Comparison of ENCODE assay signal across 1 cellular context in the genomic region with DNA sequence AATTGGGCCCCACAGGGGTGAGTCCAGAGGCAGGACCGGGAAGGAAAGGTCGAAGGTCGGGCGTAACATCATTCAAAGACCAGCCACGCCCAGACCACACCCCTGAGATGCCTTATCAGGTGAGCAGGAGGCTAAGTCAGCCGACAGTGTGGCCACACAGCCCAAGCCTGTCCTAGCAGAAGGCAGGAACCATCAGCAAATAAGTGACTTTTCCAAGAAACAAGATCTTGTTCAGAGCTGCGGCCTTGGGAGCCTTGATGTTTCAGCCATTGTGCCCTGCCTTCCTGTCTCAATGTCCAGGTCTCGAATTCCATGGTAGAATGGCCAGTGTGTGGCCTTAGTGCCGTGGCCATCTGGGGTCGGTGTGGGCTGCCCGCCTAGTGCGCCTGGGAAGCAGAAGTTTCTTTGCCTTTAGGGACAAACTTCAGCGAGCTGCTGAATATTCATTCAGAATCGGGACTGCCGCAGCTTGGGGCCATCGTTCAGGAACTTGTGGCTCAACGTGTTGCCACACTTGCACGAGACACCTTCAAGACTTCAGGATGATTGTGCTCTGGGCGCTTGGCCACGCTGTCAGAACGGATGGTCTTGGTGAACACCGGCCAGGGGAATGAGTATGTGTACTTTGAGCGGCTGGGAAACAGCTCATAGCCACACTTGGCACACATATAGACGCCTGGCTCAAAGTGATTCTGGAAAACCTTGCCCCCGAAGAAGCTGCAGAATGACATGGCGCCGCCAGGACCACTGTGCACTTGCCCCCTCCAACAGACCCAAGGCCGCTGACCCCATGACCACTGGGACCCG.
A peak's percentile ranks its signal among the peaks of the same experiment; 100 is the strongest.
TF ChIP-seq lines count a peak whose summit lies in the region.

No MANE protein-coding gene starts in this region.

TF ChIP-seq in K562, 482 proteins besides CTCF, POLR2A, EP300 and RAD21 (continued from another document and continues in another):
- TF ChIP-seq ZFP36 (IDR thresholded peaks at IDR 0.05; ENCODE audit: low read depth, low read length, partially characterized antibody), result no peak
- no peak for TF ChIP-seq HNRNPH1 (optimal IDR thresholded peaks at IDR 0.05; ENCODE audit: low read depth, low read length)
- peak; percentile 57; the same call in 1 of the 2 replicates for TF ChIP-seq LEF1 (IDR thresholded peaks at IDR 0.05)
- TF ChIP-seq RUNX1 (IDR thresholded peaks at IDR 0.05; ENCODE audit: low read depth), result no peak
- TF ChIP-seq HCFC1 (IDR thresholded peaks at IDR 0.05; ENCODE audit: low read depth, low read length), result no peak
- TF ChIP-seq, protein P1, sequence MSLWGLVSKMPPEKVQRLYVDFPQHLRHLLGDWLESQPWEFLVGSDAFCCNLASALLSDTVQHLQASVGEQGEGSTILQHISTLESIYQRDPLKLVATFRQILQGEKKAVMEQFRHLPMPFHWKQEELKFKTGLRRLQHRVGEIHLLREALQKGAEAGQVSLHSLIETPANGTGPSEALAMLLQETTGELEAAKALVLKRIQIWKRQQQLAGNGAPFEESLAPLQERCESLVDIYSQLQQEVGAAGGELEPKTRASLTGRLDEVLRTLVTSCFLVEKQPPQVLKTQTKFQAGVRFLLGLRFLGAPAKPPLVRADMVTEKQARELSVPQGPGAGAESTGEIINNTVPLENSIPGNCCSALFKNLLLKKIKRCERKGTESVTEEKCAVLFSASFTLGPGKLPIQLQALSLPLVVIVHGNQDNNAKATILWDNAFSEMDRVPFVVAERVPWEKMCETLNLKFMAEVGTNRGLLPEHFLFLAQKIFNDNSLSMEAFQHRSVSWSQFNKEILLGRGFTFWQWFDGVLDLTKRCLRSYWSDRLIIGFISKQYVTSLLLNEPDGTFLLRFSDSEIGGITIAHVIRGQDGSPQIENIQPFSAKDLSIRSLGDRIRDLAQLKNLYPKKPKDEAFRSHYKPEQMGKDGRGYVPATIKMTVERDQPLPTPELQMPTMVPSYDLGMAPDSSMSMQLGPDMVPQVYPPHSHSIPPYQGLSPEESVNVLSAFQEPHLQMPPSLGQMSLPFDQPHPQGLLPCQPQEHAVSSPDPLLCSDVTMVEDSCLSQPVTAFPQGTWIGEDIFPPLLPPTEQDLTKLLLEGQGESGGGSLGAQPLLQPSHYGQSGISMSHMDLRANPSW (CRISPR knock-in tag; IDR thresholded peaks at IDR 0.05), result peak; percentile 55; the same call in 1 of the 2 replicates
- TF ChIP-seq RCOR1 (IDR thresholded peaks at IDR 0.05; ENCODE audit: borderline replicate concordance in 1 of 2, low read depth in 2 of 2, low read length in 2 of 2), result peak in 1 of 2 experiments; percentile 74; a peak in 2 of 4 replicates
- TF ChIP-seq, protein P2, sequence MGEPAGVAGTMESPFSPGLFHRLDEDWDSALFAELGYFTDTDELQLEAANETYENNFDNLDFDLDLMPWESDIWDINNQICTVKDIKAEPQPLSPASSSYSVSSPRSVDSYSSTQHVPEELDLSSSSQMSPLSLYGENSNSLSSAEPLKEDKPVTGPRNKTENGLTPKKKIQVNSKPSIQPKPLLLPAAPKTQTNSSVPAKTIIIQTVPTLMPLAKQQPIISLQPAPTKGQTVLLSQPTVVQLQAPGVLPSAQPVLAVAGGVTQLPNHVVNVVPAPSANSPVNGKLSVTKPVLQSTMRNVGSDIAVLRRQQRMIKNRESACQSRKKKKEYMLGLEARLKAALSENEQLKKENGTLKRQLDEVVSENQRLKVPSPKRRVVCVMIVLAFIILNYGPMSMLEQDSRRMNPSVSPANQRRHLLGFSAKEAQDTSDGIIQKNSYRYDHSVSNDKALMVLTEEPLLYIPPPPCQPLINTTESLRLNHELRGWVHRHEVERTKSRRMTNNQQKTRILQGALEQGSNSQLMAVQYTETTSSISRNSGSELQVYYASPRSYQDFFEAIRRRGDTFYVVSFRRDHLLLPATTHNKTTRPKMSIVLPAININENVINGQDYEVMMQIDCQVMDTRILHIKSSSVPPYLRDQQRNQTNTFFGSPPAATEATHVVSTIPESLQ (CRISPR knock-in tag; IDR thresholded peaks at IDR 0.05), result no peak
- TF ChIP-seq, protein P3, sequence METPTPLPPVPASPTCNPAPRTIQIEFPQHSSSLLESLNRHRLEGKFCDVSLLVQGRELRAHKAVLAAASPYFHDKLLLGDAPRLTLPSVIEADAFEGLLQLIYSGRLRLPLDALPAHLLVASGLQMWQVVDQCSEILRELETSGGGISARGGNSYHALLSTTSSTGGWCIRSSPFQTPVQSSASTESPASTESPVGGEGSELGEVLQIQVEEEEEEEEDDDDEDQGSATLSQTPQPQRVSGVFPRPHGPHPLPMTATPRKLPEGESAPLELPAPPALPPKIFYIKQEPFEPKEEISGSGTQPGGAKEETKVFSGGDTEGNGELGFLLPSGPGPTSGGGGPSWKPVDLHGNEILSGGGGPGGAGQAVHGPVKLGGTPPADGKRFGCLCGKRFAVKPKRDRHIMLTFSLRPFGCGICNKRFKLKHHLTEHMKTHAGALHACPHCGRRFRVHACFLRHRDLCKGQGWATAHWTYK (CRISPR knock-in tag; IDR thresholded peaks at IDR 0.05), result no peak
- TF ChIP-seq, protein P4, sequence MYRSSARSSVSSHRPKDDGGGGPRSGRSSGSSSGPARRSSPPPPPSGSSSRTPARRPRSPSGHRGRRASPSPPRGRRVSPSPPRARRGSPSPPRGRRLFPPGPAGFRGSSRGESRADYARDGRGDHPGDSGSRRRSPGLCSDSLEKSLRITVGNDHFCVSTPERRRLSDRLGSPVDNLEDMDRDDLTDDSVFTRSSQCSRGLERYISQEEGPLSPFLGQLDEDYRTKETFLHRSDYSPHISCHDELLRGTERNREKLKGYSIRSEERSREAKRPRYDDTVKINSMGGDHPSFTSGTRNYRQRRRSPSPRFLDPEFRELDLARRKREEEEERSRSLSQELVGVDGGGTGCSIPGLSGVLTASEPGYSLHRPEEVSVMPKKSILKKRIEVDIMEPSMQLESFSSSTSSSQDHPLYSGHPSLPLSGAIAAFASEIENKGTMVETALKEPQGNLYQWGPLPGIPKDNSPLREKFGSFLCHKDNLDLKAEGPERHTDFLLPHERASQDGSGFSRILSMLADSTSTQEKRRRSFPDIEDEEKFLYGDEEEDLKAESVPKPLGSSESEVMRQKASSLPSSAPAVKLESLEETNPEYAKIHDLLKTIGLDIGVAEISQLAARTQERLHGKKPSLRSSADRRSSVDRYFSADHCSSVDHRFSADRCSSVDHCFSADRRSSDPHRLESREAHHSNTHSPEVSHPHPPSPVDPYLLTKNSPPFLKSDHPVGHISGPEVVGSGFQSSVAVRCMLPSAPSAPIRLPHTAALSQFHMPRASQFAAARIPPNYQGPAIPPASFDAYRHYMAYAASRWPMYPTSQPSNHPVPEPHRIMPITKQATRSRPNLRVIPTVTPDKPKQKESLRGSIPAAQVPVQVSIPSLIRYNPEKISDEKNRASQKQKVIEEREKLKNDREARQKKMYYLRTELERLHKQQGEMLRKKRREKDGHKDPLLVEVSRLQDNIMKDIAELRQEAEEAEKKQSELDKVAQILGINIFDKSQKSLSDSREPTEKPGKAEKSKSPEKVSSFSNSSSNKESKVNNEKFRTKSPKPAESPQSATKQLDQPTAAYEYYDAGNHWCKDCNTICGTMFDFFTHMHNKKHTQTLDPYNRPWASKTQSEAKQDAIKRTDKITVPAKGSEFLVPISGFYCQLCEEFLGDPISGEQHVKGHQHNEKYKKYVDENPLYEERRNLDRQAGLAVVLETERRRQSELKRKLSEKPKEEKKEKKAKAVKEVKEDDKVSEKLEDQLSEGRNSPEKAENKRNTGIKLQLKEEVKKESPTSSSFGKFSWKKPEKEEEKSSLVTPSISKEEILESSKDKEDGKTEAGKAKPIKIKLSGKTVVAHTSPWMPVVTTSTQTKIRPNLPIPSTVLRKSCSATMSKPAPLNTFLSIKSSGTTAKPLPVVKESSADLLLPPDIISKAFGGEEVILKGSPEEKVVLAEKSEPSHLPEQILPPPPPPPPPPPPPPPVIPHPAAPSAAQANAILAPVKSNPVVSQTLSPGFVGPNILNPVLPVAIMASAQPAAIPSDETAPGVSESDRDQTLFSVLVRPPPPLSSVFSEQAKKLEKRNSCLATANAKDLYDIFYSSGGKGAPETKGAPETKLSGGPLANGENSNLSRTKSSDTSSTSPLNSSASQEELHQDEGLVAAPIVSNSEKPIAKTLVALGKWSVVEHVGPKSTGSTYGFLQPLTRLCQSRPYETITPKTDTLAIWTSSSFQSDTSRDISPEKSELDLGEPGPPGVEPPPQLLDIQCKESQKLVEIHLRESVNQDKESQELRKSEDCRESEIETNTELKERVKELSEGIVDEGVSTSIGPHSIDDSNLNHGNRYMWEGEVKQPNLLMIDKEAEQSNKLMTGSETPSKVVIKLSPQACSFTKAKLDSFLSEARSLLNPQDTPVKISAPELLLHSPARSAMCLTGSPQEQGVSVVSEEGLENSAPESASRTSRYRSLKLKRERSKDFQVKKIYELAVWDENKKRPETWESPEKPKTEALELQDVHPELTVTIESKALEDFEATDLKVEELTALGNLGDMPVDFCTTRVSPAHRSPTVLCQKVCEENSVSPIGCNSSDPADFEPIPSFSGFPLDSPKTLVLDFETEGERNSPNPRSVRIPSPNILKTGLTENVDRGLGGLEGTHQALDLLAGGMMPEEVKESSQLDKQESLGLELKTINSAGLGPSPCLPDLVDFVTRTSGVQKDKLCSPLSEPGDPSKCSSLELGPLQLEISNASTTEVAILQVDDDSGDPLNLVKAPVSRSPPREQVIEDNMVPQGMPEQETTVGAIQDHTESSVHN (IDR thresholded peaks at IDR 0.05; ENCODE audit: borderline replicate concordance in 1 of 2, low read depth in 1 of 2), result peak in 1 of 2 experiments; percentile 47; a peak in 1 of 4 replicates
- no peak for TF ChIP-seq ZNF23 (CRISPR knock-in tag; IDR thresholded peaks at IDR 0.05)
- TF ChIP-seq, protein P5, sequence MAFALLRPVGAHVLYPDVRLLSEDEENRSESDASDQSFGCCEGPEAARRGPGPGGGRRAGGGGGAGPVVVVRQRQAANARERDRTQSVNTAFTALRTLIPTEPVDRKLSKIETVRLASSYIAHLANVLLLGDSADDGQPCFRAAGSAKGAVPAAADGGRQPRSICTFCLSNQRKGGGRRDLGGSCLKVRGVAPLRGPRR (CRISPR knock-in tag; IDR thresholded peaks at IDR 0.05), result no peak
- peak; percentile 88 for TF ChIP-seq KAT7 (CRISPR knock-in tag; IDR thresholded peaks at IDR 0.05; ENCODE audit: borderline replicate concordance)
- no peak for TF ChIP-seq STAT5B (CRISPR knock-in tag; IDR thresholded peaks at IDR 0.05)
- TF ChIP-seq HDAC2 (IDR thresholded peaks at IDR 0.05), result 0 out of 2 replicates have a peak, but pooled peaks have one; percentile 29
- TF ChIP-seq DPF2 (IDR thresholded peaks at IDR 0.05), result peak; percentile 53; the same call in 1 of the 2 replicates
- TF ChIP-seq THRAP3 (IDR thresholded peaks at IDR 0.05; ENCODE audit: borderline replicate concordance), result no peak
- TF ChIP-seq, protein P6, sequence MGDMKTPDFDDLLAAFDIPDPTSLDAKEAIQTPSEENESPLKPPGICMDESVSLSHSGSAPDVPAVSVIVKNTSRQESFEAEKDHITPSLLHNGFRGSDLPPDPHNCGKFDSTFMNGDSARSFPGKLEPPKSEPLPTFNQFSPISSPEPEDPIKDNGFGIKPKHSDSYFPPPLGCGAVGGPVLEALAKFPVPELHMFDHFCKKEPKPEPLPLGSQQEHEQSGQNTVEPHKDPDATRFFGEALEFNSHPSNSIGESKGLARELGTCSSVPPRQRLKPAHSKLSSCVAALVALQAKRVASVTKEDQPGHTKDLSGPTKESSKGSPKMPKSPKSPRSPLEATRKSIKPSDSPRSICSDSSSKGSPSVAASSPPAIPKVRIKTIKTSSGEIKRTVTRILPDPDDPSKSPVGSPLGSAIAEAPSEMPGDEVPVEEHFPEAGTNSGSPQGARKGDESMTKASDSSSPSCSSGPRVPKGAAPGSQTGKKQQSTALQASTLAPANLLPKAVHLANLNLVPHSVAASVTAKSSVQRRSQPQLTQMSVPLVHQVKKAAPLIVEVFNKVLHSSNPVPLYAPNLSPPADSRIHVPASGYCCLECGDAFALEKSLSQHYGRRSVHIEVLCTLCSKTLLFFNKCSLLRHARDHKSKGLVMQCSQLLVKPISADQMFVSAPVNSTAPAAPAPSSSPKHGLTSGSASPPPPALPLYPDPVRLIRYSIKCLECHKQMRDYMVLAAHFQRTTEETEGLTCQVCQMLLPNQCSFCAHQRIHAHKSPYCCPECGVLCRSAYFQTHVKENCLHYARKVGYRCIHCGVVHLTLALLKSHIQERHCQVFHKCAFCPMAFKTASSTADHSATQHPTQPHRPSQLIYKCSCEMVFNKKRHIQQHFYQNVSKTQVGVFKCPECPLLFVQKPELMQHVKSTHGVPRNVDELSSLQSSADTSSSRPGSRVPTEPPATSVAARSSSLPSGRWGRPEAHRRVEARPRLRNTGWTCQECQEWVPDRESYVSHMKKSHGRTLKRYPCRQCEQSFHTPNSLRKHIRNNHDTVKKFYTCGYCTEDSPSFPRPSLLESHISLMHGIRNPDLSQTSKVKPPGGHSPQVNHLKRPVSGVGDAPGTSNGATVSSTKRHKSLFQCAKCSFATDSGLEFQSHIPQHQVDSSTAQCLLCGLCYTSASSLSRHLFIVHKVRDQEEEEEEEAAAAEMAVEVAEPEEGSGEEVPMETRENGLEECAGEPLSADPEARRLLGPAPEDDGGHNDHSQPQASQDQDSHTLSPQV (IDR thresholded peaks at IDR 0.05), result peak; percentile 64; the same call in 1 of the 2 replicates
- peak; percentile 65; the same call in 1 of the 2 replicates for TF ChIP-seq ATF7 (IDR thresholded peaks at IDR 0.05)
- TF ChIP-seq, protein P7, sequence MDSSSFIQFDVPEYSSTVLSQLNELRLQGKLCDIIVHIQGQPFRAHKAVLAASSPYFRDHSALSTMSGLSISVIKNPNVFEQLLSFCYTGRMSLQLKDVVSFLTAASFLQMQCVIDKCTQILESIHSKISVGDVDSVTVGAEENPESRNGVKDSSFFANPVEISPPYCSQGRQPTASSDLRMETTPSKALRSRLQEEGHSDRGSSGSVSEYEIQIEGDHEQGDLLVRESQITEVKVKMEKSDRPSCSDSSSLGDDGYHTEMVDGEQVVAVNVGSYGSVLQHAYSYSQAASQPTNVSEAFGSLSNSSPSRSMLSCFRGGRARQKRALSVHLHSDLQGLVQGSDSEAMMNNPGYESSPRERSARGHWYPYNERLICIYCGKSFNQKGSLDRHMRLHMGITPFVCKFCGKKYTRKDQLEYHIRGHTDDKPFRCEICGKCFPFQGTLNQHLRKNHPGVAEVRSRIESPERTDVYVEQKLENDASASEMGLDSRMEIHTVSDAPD (CRISPR knock-in tag; IDR thresholded peaks at IDR 0.05), result no peak
- TF ChIP-seq TCF3 (CRISPR knock-in tag; IDR thresholded peaks at IDR 0.05), result no peak; the same call in 1 of the 2 replicates
- no peak for TF ChIP-seq ZNF444 (CRISPR knock-in tag; IDR thresholded peaks at IDR 0.05)
- peak; percentile 50 for TF ChIP-seq GATA2 (CRISPR knock-in tag; IDR thresholded peaks at IDR 0.05)
- TF ChIP-seq, protein P8, sequence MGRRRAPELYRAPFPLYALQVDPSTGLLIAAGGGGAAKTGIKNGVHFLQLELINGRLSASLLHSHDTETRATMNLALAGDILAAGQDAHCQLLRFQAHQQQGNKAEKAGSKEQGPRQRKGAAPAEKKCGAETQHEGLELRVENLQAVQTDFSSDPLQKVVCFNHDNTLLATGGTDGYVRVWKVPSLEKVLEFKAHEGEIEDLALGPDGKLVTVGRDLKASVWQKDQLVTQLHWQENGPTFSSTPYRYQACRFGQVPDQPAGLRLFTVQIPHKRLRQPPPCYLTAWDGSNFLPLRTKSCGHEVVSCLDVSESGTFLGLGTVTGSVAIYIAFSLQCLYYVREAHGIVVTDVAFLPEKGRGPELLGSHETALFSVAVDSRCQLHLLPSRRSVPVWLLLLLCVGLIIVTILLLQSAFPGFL (CRISPR knock-in tag; IDR thresholded peaks at IDR 0.05), result peak; percentile 87; the same call in 1 of the 2 replicates
- no peak for TF ChIP-seq ZNF274 (IDR thresholded peaks at IDR 0.05; ENCODE audit: borderline replicate concordance, low read depth, low read length)
- TF ChIP-seq, protein P9, sequence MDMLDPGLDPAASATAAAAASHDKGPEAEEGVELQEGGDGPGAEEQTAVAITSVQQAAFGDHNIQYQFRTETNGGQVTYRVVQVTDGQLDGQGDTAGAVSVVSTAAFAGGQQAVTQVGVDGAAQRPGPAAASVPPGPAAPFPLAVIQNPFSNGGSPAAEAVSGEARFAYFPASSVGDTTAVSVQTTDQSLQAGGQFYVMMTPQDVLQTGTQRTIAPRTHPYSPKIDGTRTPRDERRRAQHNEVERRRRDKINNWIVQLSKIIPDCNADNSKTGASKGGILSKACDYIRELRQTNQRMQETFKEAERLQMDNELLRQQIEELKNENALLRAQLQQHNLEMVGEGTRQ (CRISPR knock-in tag; IDR thresholded peaks at IDR 0.05), result no peak
